ENCODE assay signal across 8 cellular contexts in the genomic region with DNA sequence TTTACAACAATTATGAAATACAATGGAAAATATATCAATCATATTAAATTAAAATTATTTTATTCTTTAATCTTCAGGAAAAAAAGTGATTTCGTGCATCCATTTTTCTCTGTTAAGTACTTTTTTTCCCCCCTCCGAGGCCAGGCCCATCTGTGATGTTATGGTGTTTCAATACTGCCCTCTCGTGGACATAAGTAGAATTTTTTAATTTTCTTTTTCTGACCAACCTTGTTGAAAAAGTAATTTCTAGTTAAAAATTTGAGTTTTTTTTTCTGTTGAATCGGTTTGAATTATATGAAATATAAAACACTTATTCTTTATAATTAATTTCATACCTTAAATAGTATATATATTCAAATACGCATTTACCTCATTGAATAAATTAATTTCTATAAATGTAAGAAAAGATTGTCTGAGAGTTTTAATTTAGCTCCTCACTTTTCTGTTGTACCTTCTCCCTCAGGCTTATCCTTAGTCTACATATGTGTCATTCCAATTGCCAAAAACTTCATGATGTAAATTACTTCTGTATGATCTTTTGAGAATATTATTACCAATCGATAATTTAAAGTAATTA.
DNase-seq lines count a peak whose midpoint lies in the region; ATAC-seq, FAIRE-seq and TF ChIP-seq lines count a peak whose summit lies in the region.

No MANE protein-coding gene starts in this region.

- CTCF ChIA-PET in OCI-LY7 (lab: Charles Lee; ENCODE audit: unreplicated experiment), result no interaction called here

- no peaks in the 10 kb centered on the region for H3K36me3 Mint-ChIP-seq in endothelial cell (ENCODE audit: low read depth, unreplicated experiment)

- H3K9me3 ChIP-seq in heart left ventricle, result peaks cover 0 to 18% (median 1%) of the 10 kb centered on the region in 12 donors
- H3K9me3 ChIP-seq in OCI-LY7 (ENCODE audit: low read length), result no peaks in the 10 kb centered on the region
- H3K9me3 ChIP-seq in pancreas, result no peaks in the 10 kb centered on the region

- peaks cover 6% of the 10 kb centered on the region for H3K4me1 Mint-ChIP-seq in endothelial cell (ENCODE audit: unreplicated experiment)

- peak; percentile 95 for FAIRE-seq in pancreas (lab: Jason Lieb, UNC)

- intact Hi-C loops in heart left ventricle (cut with DNase I) (loop anchor here in 4 of 10 donors (5.0 to 10.0 kb wide), 3 partner anchors 420 to 430 kb away; no protein-coding TSS in a partner anchor), Right ventricle myocardium inferior (cut with DNase I) (loop anchor here (5.0 kb wide), 1 partner anchor 428 kb away; no protein-coding TSS in a partner anchor), OCI-LY7 (cut with micrococcal nuclease; ENCODE audit: unreplicated experiment) (no loop called here), pancreas (cut with DNase I) (no loop called here)

- H3K36me3 ChIP-seq in heart left ventricle (no peaks in the 10 kb centered on the region), OCI-LY7 (ENCODE audit: insufficient read depth, low read length) (no peaks in the 10 kb centered on the region), pancreas (no peaks in the 10 kb centered on the region)

- no peak overlapping the region for H3K4me3 Mint-ChIP-seq in endothelial cell (ENCODE audit: unreplicated experiment)

- H3K9me3 Mint-ChIP-seq in endothelial cell (ENCODE audit: unreplicated experiment), result no peaks in the 10 kb centered on the region

- POLR2A ChIA-PET in OCI-LY7 (lab: Charles Lee), result no interaction called here

- no peaks in the 10 kb centered on the region for H3K4me1 ChIP-seq in heart left ventricle
- no peaks in the 10 kb centered on the region for H3K4me1 ChIP-seq in OCI-LY7 (ENCODE audit: insufficient read depth, low read length, poor library complexity, severe bottlenecking)
- no peaks in the 10 kb centered on the region for H3K4me1 ChIP-seq in pancreas

- DNase-seq in heart left ventricle (no peak), Right ventricle myocardium inferior (ENCODE audit: missing footprints) (no peak), OCI-LY7 (ENCODE audit: low spot score) (peak; percentile 55), endothelial cell (ENCODE audit: low spot score) (peak; percentile 12), pancreas (no peak)

- H3K27me3 ChIP-seq in heart left ventricle (no peaks in the 10 kb centered on the region), pancreas (no peaks in the 10 kb centered on the region)

- 29 to 30% (median 29%) methylated on average over 6 of the region's 6 CpGs for WGBS in heart left ventricle, 4 donors
- 20 to 23% methylated on average over 6 of the region's 6 CpGs for WGBS in pancreas, 2 donors

- no peak overlapping the region for H3K4me3 ChIP-seq in heart left ventricle
- H3K4me3 ChIP-seq in OCI-LY7 (ENCODE audit: low read depth, low read length, poor library complexity, severe bottlenecking), result no peak overlapping the region
- no peak overlapping the region for H3K4me3 ChIP-seq in pancreas

- no peak for ATAC-seq in heart left ventricle
- no peak for ATAC-seq in Right ventricle myocardium inferior
- ATAC-seq in HG03378 (IDR thresholded peaks at IDR 0.05; ENCODE audit: unreplicated experiment), result peak; percentile 59
- peak in 2 of 4 donors; percentile 44 to 49 for ATAC-seq in pancreas
- no peak for ATAC-seq in GM19324 (IDR thresholded peaks at IDR 0.05; ENCODE audit: low FRiP score, unreplicated experiment)
- ATAC-seq in HG03108 (IDR thresholded peaks at IDR 0.05; ENCODE audit: unreplicated experiment), result no peak

- no peak overlapping the region for H2AFZ ChIP-seq in OCI-LY7 (ENCODE audit: low read length)

- H3K27me3 Mint-ChIP-seq in endothelial cell (ENCODE audit: unreplicated experiment), result peaks cover 2% of the 10 kb centered on the region

- no TSS peak for BruUV-seq in OCI-LY7 (replicated peaks; lab: Mats Ljungman, UMichigan)

- TF ChIP-seq CTCF in heart left ventricle (IDR thresholded peaks at IDR 0.05), result peak; percentile 36 to 72 (median 62)
- peak; percentile 79 for TF ChIP-seq CTCF in OCI-LY7 (conservative IDR thresholded peaks at IDR 0.05; ENCODE audit: low read length)
- peak; percentile 87 for TF ChIP-seq CTCF in endothelial cell (IDR thresholded peaks at IDR 0.05; ENCODE audit: unreplicated experiment)
- peak in 3 of 4 donors; percentile 17 to 45 (median 34) for TF ChIP-seq CTCF in pancreas (IDR thresholded peaks at IDR 0.05)

- TF ChIP-seq POLR2A in heart left ventricle (IDR thresholded peaks at IDR 0.05), result no peak

- no peak overlapping the region for H3K4me2 ChIP-seq in OCI-LY7 (ENCODE audit: low read length)

- no peak overlapping the region for H3K27ac Mint-ChIP-seq in endothelial cell (ENCODE audit: unreplicated experiment)

- no peaks in the 10 kb centered on the region for H3K9me2 ChIP-seq in OCI-LY7 (ENCODE audit: insufficient read depth, low read length)

- H3K79me2 ChIP-seq in OCI-LY7 (ENCODE audit: insufficient read depth, low read depth, low read length), result no peaks in the 10 kb centered on the region

- no peaks in the 10 kb centered on the region for H4K20me1 ChIP-seq in OCI-LY7 (ENCODE audit: insufficient read depth, low read length)

- no peak overlapping the region for H3K27ac ChIP-seq in heart left ventricle
- H3K27ac ChIP-seq in OCI-LY7 (ENCODE audit: low read depth, low read length, poor library complexity, severe bottlenecking), result no peak overlapping the region
- H3K27ac ChIP-seq in pancreas, result no peak overlapping the region

Comparison
In these comparisons a context has a peak if more than half of its experiments do, and no peak if none do; other contexts are left out.
1. DNase-seq: peak in OCI-LY7 (single experiment) and endothelial cell (single experiment); none in heart left ventricle (0 of 5), Right ventricle myocardium inferior (single experiment) and pancreas (0 of 6).
2. CTCF ChIP-seq: peak in every context shown above with its lines; median percentile 87 in endothelial cell; 79 in OCI-LY7; 62 in heart left ventricle; 34 in pancreas.